21 cellular contexts compared by ENCODE assay signal in genomic region chr3:31839144-31839917, GRCh38.
DNase-seq lines count a peak whose midpoint lies in the region; ATAC-seq, FAIRE-seq and TF ChIP-seq lines count a peak whose summit lies in the region.
"Had no signal": no experiment of that assay in that cellular context is flagged by ENCODE, and none has a peak within 500 bp of the region (broad histone marks: within the 10 kb centered on the region; RNA-seq: fewer than 3 reads in every experiment).

No MANE protein-coding gene starts in this region.

- ATAC-seq in HG02938 (IDR thresholded peaks at IDR 0.05; ENCODE audit: unreplicated experiment) (no peak), HG02840 (IDR thresholded peaks at IDR 0.05; ENCODE audit: low FRiP score, unreplicated experiment) (no peak)
- ATAC-seq: CD8-positive, alpha-beta T cell; GM12878 had no signal

- FAIRE-seq in bronchial epithelial cell (lab: Jason Lieb, UNC), result peak; percentile 32
- FAIRE-seq: A204.1, GM12878, H1, RCC 7860 had no signal

- peaks cover 18% of the 10 kb centered on the region for H3K36me3 Mint-ChIP-seq in IgD-negative memory B cell
- no peaks in the 10 kb centered on the region for H3K36me3 Mint-ChIP-seq in activated naive CD4-positive, alpha-beta T cell treated with anti-CD3 and anti-CD28 coated beads for 36 hours (ENCODE audit: low read depth)
- H3K36me3 Mint-ChIP-seq: CD8-positive, alpha-beta T cell had no signal

- H3K9me3 Mint-ChIP-seq in IgD-negative memory B cell, result no peaks in the 10 kb centered on the region
- H3K9me3 Mint-ChIP-seq in activated naive CD4-positive, alpha-beta T cell treated with anti-CD3 and anti-CD28 coated beads for 36 hours, result no peaks in the 10 kb centered on the region
- H3K9me3 Mint-ChIP-seq: CD8-positive, alpha-beta T cell had no signal

- H3K27me3 Mint-ChIP-seq in IgD-negative memory B cell, result no peaks in the 10 kb centered on the region
- no peaks in the 10 kb centered on the region for H3K27me3 Mint-ChIP-seq in activated naive CD4-positive, alpha-beta T cell treated with anti-CD3 and anti-CD28 coated beads for 36 hours (ENCODE audit: low read depth)

- no peak overlapping the region for H3K27ac ChIP-seq in AG04450 (ENCODE audit: low read depth, low read length)
- H3K27ac ChIP-seq: BLaER1 treated with 17β-estradiol and CSF1 and Interleukin-3, amounts not matched to agents 10 nM and 100 nM had no signal

- H3K4me1 Mint-ChIP-seq in IgD-negative memory B cell, result peaks cover 34 to 60% (median 54%) of the 10 kb centered on the region in 3 donors
- no peaks in the 10 kb centered on the region for H3K4me1 Mint-ChIP-seq in activated naive CD4-positive, alpha-beta T cell treated with anti-CD3 and anti-CD28 coated beads for 36 hours (ENCODE audit: low read depth)

- TF ChIP-seq CTCF in AG04450 (IDR thresholded peaks at IDR 0.05; ENCODE audit: low read depth, low read length) (no peak), bronchial epithelial cell (IDR thresholded peaks at IDR 0.05; ENCODE audit: insufficient read depth, low read length, severe bottlenecking) (no peak)

- DNase-seq in AG04450 (ENCODE audit: low read depth, low spot score) (peak; percentile 4), bronchial epithelial cell (ENCODE audit: low read depth) (no peak), iris pigment epithelial cell (ENCODE audit: low read depth) (peak; percentile 58), NCI-H128 (lab: John Stamatoyannopoulos, UW; ENCODE audit: unreplicated experiment) (no peak)
- no peak for DNase-seq in activated naive CD4-positive, alpha-beta T cell treated with anti-CD3 and anti-CD28 coated beads for 36 hours
- DNase-seq: CD8-positive, alpha-beta T cell; DMS53; NCI-H1105; NCI-H1694; NCI-H2081 treated with DMSO at 0.1 percent for 48 hours; NCI-H510A; NCI-H774; Right ventricle myocardium superior had no signal

- H3K4me3 ChIP-seq in AG04450 (ENCODE audit: low read depth, low read length), result no peak overlapping the region
- no peak overlapping the region for H3K4me3 ChIP-seq in bronchial epithelial cell (ENCODE audit: low read depth, low read length)
- H3K4me3 ChIP-seq: BLaER1 treated with 17β-estradiol and CSF1 and Interleukin-3, amounts not matched to agents 10 nM and 100 nM; GM12878 had no signal

- intact Hi-C loops in activated naive CD4-positive, alpha-beta T cell treated with anti-CD3 and anti-CD28 coated beads for 36 hours (cut with micrococcal nuclease), result no loop called here

- H3K27me3 ChIP-seq in AG04450 (ENCODE audit: control insufficient read depth, insufficient read depth, low read length) (no peaks in the 10 kb centered on the region), bronchial epithelial cell (ENCODE audit: control insufficient read depth, insufficient read depth, low read length) (no peaks in the 10 kb centered on the region)
- H3K27me3 ChIP-seq: BLaER1 treated with 17β-estradiol and CSF1 and Interleukin-3, amounts not matched to agents 10 nM and 100 nM had no signal

- CTCF ChIA-PET in AG04450 (lab: Charles Lee), result interaction anchor here (0.8 to 0.9 kb wide), 2 partner anchors 71 to 228 kb away, joined by 3 to 4 read pairs; no protein-coding TSS in a partner anchor
- CTCF ChIA-PET in activated naive CD4-positive, alpha-beta T cell treated with anti-CD3 and anti-CD28 coated beads for 36 hours (lab: Charles Lee), result no interaction called here

- H3K27ac Mint-ChIP-seq in IgD-negative memory B cell, result peak overlapping the region in 2 of 3 donors; percentile 24 to 40
- H3K27ac Mint-ChIP-seq in activated naive CD4-positive, alpha-beta T cell treated with anti-CD3 and anti-CD28 coated beads for 36 hours, result no peak overlapping the region
- H3K27ac Mint-ChIP-seq: CD8-positive, alpha-beta T cell had no signal

- H3K9me3 ChIP-seq in AG04450 (ENCODE audit: control insufficient read depth, insufficient read depth, low read length), result no peaks in the 10 kb centered on the region

- H3K36me3 ChIP-seq in bronchial epithelial cell (ENCODE audit: control insufficient read depth, insufficient read depth, low read length), result no peaks in the 10 kb centered on the region
- H3K36me3 ChIP-seq: BLaER1 treated with 17β-estradiol and CSF1 and Interleukin-3, amounts not matched to agents 10 nM and 100 nM had no signal

- H3K4me3 Mint-ChIP-seq in IgD-negative memory B cell, result no peak overlapping the region
- no peak overlapping the region for H3K4me3 Mint-ChIP-seq in activated naive CD4-positive, alpha-beta T cell treated with anti-CD3 and anti-CD28 coated beads for 36 hours
- H3K4me3 Mint-ChIP-seq: CD8-positive, alpha-beta T cell had no signal

- POLR2A ChIA-PET in AG04450 (lab: Yijun Ruan, JAX), result no interaction called here

Comparison
In these comparisons a context has a peak if more than half of its experiments do, and no peak if none do; other contexts are left out.
1. DNase-seq: peak in AG04450 (single experiment) and iris pigment epithelial cell (single experiment); none in bronchial epithelial cell (single experiment), activated naive CD4-positive, alpha-beta T cell treated with anti-CD3 and anti-CD28 coated beads for 36 hours (single experiment) and NCI-H128 (single experiment).